Comparison of ENCODE assay signal across 9 cellular contexts in genomic region chr5:120388016-120388781, GRCh38.
DNase-seq lines count a peak whose midpoint lies in the region; ATAC-seq, FAIRE-seq and TF ChIP-seq lines count a peak whose summit lies in the region.
"Had no signal": no experiment of that assay in that cellular context is flagged by ENCODE, and none has a peak within 500 bp of the region (broad histone marks: within the 10 kb centered on the region; RNA-seq: fewer than 3 reads in every experiment).

No MANE protein-coding gene starts in this region.

- TF ChIP-seq POLR2A in uterus (IDR thresholded peaks at IDR 0.05) (no peak), body of pancreas (IDR thresholded peaks at IDR 0.05) (no peak)

- no peak for TF ChIP-seq CTCF in uterus (IDR thresholded peaks at IDR 0.05)
- no peak for TF ChIP-seq CTCF in body of pancreas (IDR thresholded peaks at IDR 0.05)
- TF ChIP-seq CTCF in kidney (IDR thresholded peaks at IDR 0.05; ENCODE audit: borderline replicate concordance, extremely low read depth, insufficient read depth): no peak

- intact Hi-C loops in Right ventricle myocardium superior (cut with DNase I): no loop called here
- intact Hi-C loops in cardiac septum (cut with DNase I): loop anchor here (2.0 to 5.0 kb wide), 2 partner anchors 15 to 246 kb away; no protein-coding TSS in a partner anchor
- intact Hi-C loops in uterus (cut with DNase I; ENCODE audit: low total_unique reads): no loop called here
- intact Hi-C loops in body of pancreas (cut with DNase I): no loop called here
- intact Hi-C loops in kidney (cut with DNase I): no loop called here

- no peak overlapping the region for H3K9ac ChIP-seq in kidney (ENCODE audit: low read length in 2 of 2)

- FAIRE-seq in kidney (lab: Jason Lieb, UNC): no peak

- DNase-seq in Right ventricle myocardium superior (no peak), cardiac septum (ENCODE audit: low spot score) (no peak), SJCRH30 (peak in 1 of 2 experiments; percentile 11), foreskin melanocyte (peak; percentile 83), uterus (no peak), body of pancreas (no peak), kidney (no peak)
- no peak for DNase-seq in effector CD8-positive, alpha-beta T cell (lab: John Stamatoyannopoulos, UW)

- H3K36me3 ChIP-seq in SJCRH30 (no peaks in the 10 kb centered on the region), uterus (peaks cover 0 to 4% of the 10 kb centered on the region in 2 donors), body of pancreas (replicated peaks in 1 of 2; ENCODE audit: insufficient read depth in 1 of 2, low read depth in 2 of 2) (no peaks in the 10 kb centered on the region), kidney (ENCODE audit: control insufficient read depth in 1 of 2, insufficient read depth in 2 of 2, low read length in 2 of 2) (no peaks in the 10 kb centered on the region)
- H3K36me3 ChIP-seq: cardiac muscle cell had no signal

- H3K27ac ChIP-seq in SJCRH30: peak overlapping the region; percentile 7; the same call in 1 of the 2 replicates
- peak overlapping the region; percentile 38 for H3K27ac ChIP-seq in uterus
- peak overlapping the region in 1 of 4 donors; percentile 25 for H3K27ac ChIP-seq in body of pancreas
- H3K27ac ChIP-seq in kidney (ENCODE audit: low read depth in 2 of 2, low read length in 2 of 2): no peak overlapping the region
- H3K27ac ChIP-seq: cardiac muscle cell had no signal

- H3K4me3 ChIP-seq in SJCRH30 (no peak overlapping the region), uterus (no peak overlapping the region), body of pancreas (no peak overlapping the region), kidney (ENCODE audit: low read length in 2 of 2) (no peak overlapping the region)
- H3K4me3 ChIP-seq: cardiac muscle cell had no signal

- H3K4me1 ChIP-seq in SJCRH30: peaks cover 6% of the 10 kb centered on the region; the same call in 1 of the 2 replicates
- no peaks in the 10 kb centered on the region for H3K4me1 ChIP-seq in uterus
- no peaks in the 10 kb centered on the region for H3K4me1 ChIP-seq in body of pancreas
- no peaks in the 10 kb centered on the region for H3K4me1 ChIP-seq in kidney (ENCODE audit: control insufficient read depth in 1 of 2, insufficient read depth in 1 of 2, low read depth in 1 of 2, low read length in 2 of 2)

- ATAC-seq in Right ventricle myocardium superior (ENCODE audit: poor library complexity) (peak; percentile 77), body of pancreas (no peak)

- no peaks in the 10 kb centered on the region for H3K27me3 ChIP-seq in SJCRH30
- H3K27me3 ChIP-seq in uterus: no peaks in the 10 kb centered on the region
- H3K27me3 ChIP-seq in body of pancreas: no peaks in the 10 kb centered on the region
- H3K27me3 ChIP-seq: cardiac muscle cell had no signal

- 45 to 46% methylated on average over 1 of the region's 1 CpG for WGBS in body of pancreas, 2 donors

- H3K9me3 ChIP-seq in SJCRH30 (replicated peaks) (no peaks in the 10 kb centered on the region), uterus (no peaks in the 10 kb centered on the region), body of pancreas (no peaks in the 10 kb centered on the region), kidney (ENCODE audit: control insufficient read depth in 1 of 2, low read length in 2 of 2) (no peaks in the 10 kb centered on the region)

Comparison
In these comparisons a context has a peak if more than half of its experiments do, and no peak if none do; other contexts are left out.
1. H3K27ac ChIP-seq: peak in SJCRH30 (single experiment) and uterus (2 of 2); none in kidney (0 of 2).